8 cellular contexts compared by ENCODE assay signal in the genomic region with DNA sequence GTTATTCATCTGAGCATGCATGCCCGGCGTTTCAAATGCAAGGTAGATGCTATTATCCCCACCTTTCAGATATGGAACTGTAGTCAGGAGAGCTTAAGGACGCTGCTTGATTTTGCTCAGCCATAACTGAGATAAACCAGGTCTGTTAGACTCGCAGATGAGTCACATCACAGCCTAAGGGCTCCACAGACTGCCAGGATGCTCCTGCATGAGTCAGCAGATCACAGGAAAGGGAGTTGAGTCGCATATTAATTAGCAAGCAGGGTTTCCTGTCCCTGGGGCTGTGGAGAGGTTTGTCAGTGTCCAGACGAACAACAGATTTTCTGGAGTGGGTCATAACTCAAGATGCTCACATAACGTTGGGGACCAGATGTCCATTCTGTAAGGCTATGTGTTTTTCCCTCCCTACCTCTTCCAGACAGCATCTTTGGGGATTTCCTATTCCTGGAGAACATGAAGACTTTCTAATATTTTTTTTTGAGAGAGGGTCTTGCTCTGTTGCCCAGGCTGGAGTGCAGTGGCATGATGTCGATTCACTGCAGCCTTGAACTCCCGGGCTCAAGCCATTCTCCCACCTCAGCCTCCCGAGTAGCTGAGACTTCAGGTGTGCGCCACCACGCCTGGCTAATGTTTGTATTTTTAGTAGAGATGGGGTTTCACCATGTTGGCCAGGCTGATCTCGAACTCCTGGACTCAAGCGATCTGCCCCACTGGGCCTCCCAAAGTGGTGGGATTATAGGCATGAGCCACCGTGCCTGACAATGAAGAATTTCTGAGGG.
DNase-seq lines count a peak whose midpoint lies in the region.

No MANE protein-coding gene starts in this region.

- DNase-seq in activated gamma-delta T cell treated with Interleukin-2 at 50 U/mL for 16 hours (peak; percentile 58), activated gamma-delta T cell (lab: John Stamatoyannopoulos, UW) (no peak), T follicular helper cell (ENCODE audit: low read depth) (peak; percentile 14), iris pigment epithelial cell (ENCODE audit: low read depth) (peak; percentile 99), NCI-H1105 (lab: John Stamatoyannopoulos, UW) (no peak), NCI-H446 treated with DMSO at 0.1 percent for 48 hours (lab: John Stamatoyannopoulos, UW) (no peak)
- DNase-seq in activated naive CD8-positive, alpha-beta T cell treated with anti-CD3 and anti-CD28 coated beads, Interleukin-2, amount 50 U/mL, for 16 hours (ENCODE audit: low read depth, low spot score): peak; percentile 21
- DNase-seq in stimulated activated CD4-positive, alpha-beta T cell treated with anti-CD3 and anti-CD28 coated beads, TNF-alpha, amount 100 ng/mL, for 48 hours (ENCODE audit: low read depth in 3 of 3): peak; percentile 43 to 70 (median 52)

Comparison
In these comparisons a context has a peak if more than half of its experiments do, and no peak if none do; other contexts are left out.
1. DNase-seq: peak in activated gamma-delta T cell treated with Interleukin-2 at 50 U/mL for 16 hours (single experiment), T follicular helper cell (single experiment), activated naive CD8-positive, alpha-beta T cell treated with anti-CD3 and anti-CD28 coated beads, Interleukin-2, amount 50 U/mL, for 16 hours (single experiment), iris pigment epithelial cell (single experiment) and stimulated activated CD4-positive, alpha-beta T cell treated with anti-CD3 and anti-CD28 coated beads, TNF-alpha, amount 100 ng/mL, for 48 hours (3 of 3); none in activated gamma-delta T cell (single experiment), NCI-H1105 (single experiment) and NCI-H446 treated with DMSO at 0.1 percent for 48 hours (single experiment).